Comparison of ENCODE assay signal across 23 cellular contexts in the genomic region with DNA sequence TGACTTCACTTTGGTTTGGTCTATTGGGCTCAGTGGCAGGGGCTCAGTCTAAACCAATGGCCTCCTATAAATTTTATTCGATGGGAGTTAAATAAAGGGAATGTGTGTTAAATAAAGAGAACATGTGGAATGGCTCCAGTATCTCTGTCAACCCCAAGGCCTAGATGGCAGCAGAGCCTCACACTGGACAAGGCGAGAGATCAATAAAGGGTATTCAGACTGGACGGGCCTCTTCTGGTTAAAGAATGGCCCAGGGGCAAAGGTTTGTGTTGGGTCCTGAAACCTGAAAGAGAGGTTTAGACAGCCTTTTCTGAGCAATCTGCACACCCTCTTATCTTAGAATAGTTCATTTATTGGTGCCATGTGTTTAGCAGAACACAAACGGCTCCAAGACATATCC. TPM values are rescaled to one million over a fixed set of nuclear protein-coding genes. Genes with fewer than 3 reads are reported as not detected.
"Had no signal": no experiment of that assay in that cellular context is flagged by ENCODE, and none has a peak within 500 bp of the region (broad histone marks: within the 10 kb centered on the region; RNA-seq: fewer than 3 reads in every experiment).

No MANE protein-coding gene starts in this region.

- H3K4me1 ChIP-seq: breast epithelium, gastrocnemius medialis, parathyroid adenoma, tibial nerve had no signal

- DNase-seq: activated CD4-positive, alpha-beta T cell treated with anti-CD3 and anti-CD28 coated beads, Interleukin-2, amount 50 U/mL, for 1 hour; activated gamma-delta T cell; erythroblast; gastrocnemius medialis; heart left ventricle; immature natural killer cell; kidney glomerular epithelial cell; mesenchymal stem cell; natural killer cell; stimulated activated naive CD4-positive, alpha-beta T cell treated with Interleukin-2 at 50 U/mL for 16 hours; substantia nigra; T1000 had no signal

- H2AFZ ChIP-seq: parathyroid adenoma had no signal

- H3K79me2 ChIP-seq: parathyroid adenoma had no signal

- H3K9me3 ChIP-seq: gastrocnemius medialis had no signal

- H3K27ac Mint-ChIP-seq: activated naive CD4-positive, alpha-beta T cell treated with anti-CD3 and anti-CD28 coated beads, Interleukin-2, amount 50 U/mL, for 24 hours; immature natural killer cell; natural killer cell had no signal

- ATAC-seq: activated CD4-positive, CD25-positive, alpha-beta regulatory T cell treated with anti-CD3 and anti-CD28 coated beads, Interleukin-2, amount 50 U/mL, for 24 hours; gastrocnemius medialis; heart left ventricle; natural killer cell; sciatic nerve had no signal

- H3K4me3 Mint-ChIP-seq: activated naive CD4-positive, alpha-beta T cell treated with anti-CD3 and anti-CD28 coated beads, Interleukin-2, amount 50 U/mL, for 24 hours; immature natural killer cell; natural killer cell had no signal

- H3K4me3 ChIP-seq: breast epithelium, coronary artery, gastrocnemius medialis, heart left ventricle, tibial nerve had no signal

- H3K27me3 ChIP-seq: breast epithelium, gastrocnemius medialis, heart left ventricle, tibial nerve had no signal

- H3K27ac ChIP-seq: breast epithelium, coronary artery, gastrocnemius medialis, heart left ventricle, parathyroid adenoma, tibial nerve had no signal

- H3K4me1 Mint-ChIP-seq: activated naive CD4-positive, alpha-beta T cell treated with anti-CD3 and anti-CD28 coated beads, Interleukin-2, amount 50 U/mL, for 24 hours; immature natural killer cell; natural killer cell had no signal

- H3K9ac ChIP-seq: parathyroid adenoma had no signal

- H3K36me3 ChIP-seq: breast epithelium, gastrocnemius medialis, heart left ventricle, tibial nerve had no signal

RNA-seq across cellular contexts. Expression of a gene that starts 35.5 kb away (rescaled TPM):
- total RNA-seq: activated CD8-positive, alpha-beta memory T cell treated with anti-CD3 and anti-CD28 coated beads for 36 hours; astrocyte; heart left ventricle; lower leg skin; natural killer cell; sciatic nerve; T-helper 1 cell treated with Interleukin-12 subunit alpha and Interleukin-12 subunit beta and Interleukin-4 antibody, amounts not matched to agents 30 ng/mL and 1 ng/mL, for 36 hours; tibial nerve had no signal
- polyA plus RNA-seq: heart left ventricle, immature natural killer cell had no signal
